Comparison of ENCODE assay signal across 8 cellular contexts in genomic region chr4:48906283-48907173, GRCh38. TPM values are rescaled to one million over a fixed set of nuclear protein-coding genes. Genes with fewer than 3 reads are reported as not detected.
DNase-seq lines count a peak whose midpoint lies in the region; ATAC-seq and TF ChIP-seq lines count a peak whose summit lies in the region.

TSS of gene OCIAD2 (minus strand) at chr4:48906774. CDS start at chr4:48904549, 2,225 bp downstream.

- peak; percentile 94 to 96 for ATAC-seq in CD4-positive, CD25-positive, alpha-beta regulatory T cell (ENCODE audit: low read depth in 2 of 2)
- peak; percentile 97 for ATAC-seq in GM19372 (IDR thresholded peaks at IDR 0.05; ENCODE audit: low read depth, unreplicated experiment)
- ATAC-seq in HG03521 (IDR thresholded peaks at IDR 0.05; ENCODE audit: unreplicated experiment), result peak; percentile 87

- H3K27ac Mint-ChIP-seq in CD4-positive, CD25-positive, alpha-beta regulatory T cell, result peak within 1 kb of the TSS; percentile 97 to 99 (median 98)
- peak within 1 kb of the TSS; percentile 87 to 95 (median 92) for H3K27ac Mint-ChIP-seq in nephron

- H3K4me3 ChIP-seq in CD4-positive, CD25-positive, alpha-beta regulatory T cell (ENCODE audit: low read depth, low read length), result peak within 1 kb of the TSS; percentile 82
- peak within 1 kb of the TSS; percentile 63 to 80 for H3K4me3 ChIP-seq in esophagus (ENCODE audit: low read depth in 1 of 2, low read length in 2 of 2)
- peak within 1 kb of the TSS; percentile 61 to 79 (median 68) for H3K4me3 ChIP-seq in stomach

- H3K9me3 ChIP-seq in CD4-positive, CD25-positive, alpha-beta regulatory T cell (ENCODE audit: control insufficient read depth in 2 of 2, low read length in 2 of 2), result no peaks in the 10 kb centered on the region
- H3K9me3 ChIP-seq in esophagus (ENCODE audit: control insufficient read depth in 2 of 2, insufficient read depth in 1 of 2, low read depth in 1 of 2, low read length in 1 of 2), result no peaks in the 10 kb centered on the region
- no peaks in the 10 kb centered on the region for H3K9me3 ChIP-seq in stomach

- H3K4me1 ChIP-seq in CD4-positive, CD25-positive, alpha-beta regulatory T cell (ENCODE audit: control insufficient read depth, insufficient read depth, low read length, poor library complexity, severe bottlenecking), result peaks cover 33% of the 10 kb centered on the region
- H3K4me1 ChIP-seq in esophagus (ENCODE audit: control insufficient read depth in 2 of 2, insufficient read depth in 2 of 2, low read length in 1 of 2) (peaks cover 0 to 21% of the 10 kb centered on the region in 2 donors), stomach (peaks cover 4 to 39% (median 30%) of the 10 kb centered on the region in 4 donors)

- peaks cover 25% of the 10 kb centered on the region for H3K36me3 Mint-ChIP-seq in CD4-positive, CD25-positive, alpha-beta regulatory T cell
- peaks cover 13% of the 10 kb centered on the region for H3K36me3 Mint-ChIP-seq in nephron (ENCODE audit: low read depth)

- H3K36me3 ChIP-seq in CD4-positive, CD25-positive, alpha-beta regulatory T cell (ENCODE audit: control insufficient read depth, insufficient read depth, low read length), result peaks cover 19% of the 10 kb centered on the region
- peaks cover 0 to 2% of the 10 kb centered on the region in 2 donors for H3K36me3 ChIP-seq in esophagus (ENCODE audit: control insufficient read depth in 2 of 2, insufficient read depth in 2 of 2, low read length in 1 of 2)
- H3K36me3 ChIP-seq in stomach, result peaks cover 0 to 28% (median 13%) of the 10 kb centered on the region in 4 donors

- H3K4me3 Mint-ChIP-seq in CD4-positive, CD25-positive, alpha-beta regulatory T cell, result peak within 1 kb of the TSS; percentile 95 to 98 (median 97)
- H3K4me3 Mint-ChIP-seq in nephron, result peak within 1 kb of the TSS; percentile 95 to 99 (median 96)

- no peaks in the 10 kb centered on the region for H3K27me3 ChIP-seq in CD4-positive, CD25-positive, alpha-beta regulatory T cell (ENCODE audit: control insufficient read depth, insufficient read depth, low read length)
- H3K27me3 ChIP-seq in esophagus (ENCODE audit: control insufficient read depth in 1 of 2, insufficient read depth in 2 of 2, low read length in 2 of 2) (no peaks in the 10 kb centered on the region), stomach (no peaks in the 10 kb centered on the region)

- H3K27ac ChIP-seq in CD4-positive, CD25-positive, alpha-beta regulatory T cell (ENCODE audit: insufficient read depth, low read length, poor library complexity, severe bottlenecking), result peak within 1 kb of the TSS; percentile 71
- H3K27ac ChIP-seq in esophagus (ENCODE audit: low read depth in 2 of 2, low read length in 1 of 2) (peak within 1 kb of the TSS in 1 of 2 donors; percentile 19), stomach (peak within 1 kb of the TSS; percentile 74 to 91 (median 82))

- TF ChIP-seq CTCF in nephron (IDR thresholded peaks at IDR 0.05; ENCODE audit: unreplicated experiment in 3 of 3), result no peak
- peak in 2 of 7 experiments; percentile 12 to 24 for TF ChIP-seq CTCF in stomach (IDR thresholded peaks at IDR 0.05)

- H3K27me3 Mint-ChIP-seq in CD4-positive, CD25-positive, alpha-beta regulatory T cell, result no peaks in the 10 kb centered on the region
- peaks cover 5% of the 10 kb centered on the region for H3K27me3 Mint-ChIP-seq in nephron (ENCODE audit: low read depth)

- peak; percentile 76 to 95 (median 83) for DNase-seq in CD4-positive, CD25-positive, alpha-beta regulatory T cell
- DNase-seq in NCI-H748 treated with DMSO at 0.1 percent for 48 hours (lab: John Stamatoyannopoulos, UW) (peak; percentile 75), stomach (peak; percentile 84)
- peak; percentile 84 for DNase-seq in activated CD8-positive, alpha-beta memory T cell treated with anti-CD3 and anti-CD28 coated beads, Interleukin-2, amount 50 U/mL, for 48 hours

- TF ChIP-seq EP300 in stomach (IDR thresholded peaks at IDR 0.05), result no peak

- intact Hi-C loops in stomach (cut with DNase I; ENCODE audit: low total_unique reads), result no loop called here

- H3K4me1 Mint-ChIP-seq in CD4-positive, CD25-positive, alpha-beta regulatory T cell, result peaks cover 16 to 51% (median 33%) of the 10 kb centered on the region in 4 donors
- H3K4me1 Mint-ChIP-seq in nephron, result peaks cover 15% of the 10 kb centered on the region

- H3K9me3 Mint-ChIP-seq in CD4-positive, CD25-positive, alpha-beta regulatory T cell, result peaks cover 0 to 1% (median 0%) of the 10 kb centered on the region in 7 donors
- no peaks in the 10 kb centered on the region for H3K9me3 Mint-ChIP-seq in nephron

- peak in 1 of 4 donors; percentile 54 for TF ChIP-seq POLR2A in stomach (IDR thresholded peaks at IDR 0.05)

- WGBS in esophagus, 2 donors, result 5% methylated on average over 58 to 62 of the region's 62 CpGs
- WGBS in stomach, 5 donors, result 4 to 11% (median 5%) methylated on average over 31 to 62 of the region's 62 CpGs

RNA-seq across cellular contexts. Expression of gene OCIAD2, which starts in this region (rescaled TPM):
- total RNA-seq in CD4-positive, CD25-positive, alpha-beta regulatory T cell, result 83.0 TPM
- polyA plus RNA-seq in CD4-positive, CD25-positive, alpha-beta regulatory T cell, result 100 to 1,000 TPM; 288 to 359 (median 308) TPM
- polyA plus RNA-seq in esophagus, result 10 to 100 TPM; 39.8 to 40.2 TPM
- 100 to 1,000 TPM in 1 of 5 donors, 10 to 100 TPM in 2, 1 to 10 TPM in 2; 1.7 to 371 (median 29.2) TPM for total RNA-seq in stomach
- polyA plus RNA-seq in stomach, result 10 to 100 TPM; 55.6 to 80.8 (median 72.7) TPM
